Comparison of ENCODE assay signal across 20 cellular contexts in genomic region chr17:16937431-16937830, GRCh38. TPM values are rescaled to one million over a fixed set of nuclear protein-coding genes. Genes with fewer than 3 reads are reported as not detected.
"Had no signal": no experiment of that assay in that cellular context is flagged by ENCODE, and none has a peak within 500 bp of the region (broad histone marks: within the 10 kb centered on the region; RNA-seq: fewer than 3 reads in every experiment).

No MANE protein-coding gene starts in this region.

- H3K9me3 Mint-ChIP-seq: activated CD4-positive, alpha-beta T cell treated with anti-CD3 and anti-CD28 coated beads, Interleukin-2, amount 10 ng/mL, durations not matched to agents 24 days and 14 days; activated naive CD4-positive, alpha-beta T cell treated with anti-CD3 and anti-CD28 coated beads, Interleukin-2, amount 50 U/mL, for 24 hours; activated T-cell treated with anti-CD3 and anti-CD28 coated beads, Interleukin-2, amount 50 U/mL, for 24 hours; naive B cell; neural progenitor cell; T-helper 1 cell treated with Interleukin-12 subunit alpha and Interleukin-12 subunit beta and Interleukin-4 antibody, amounts not matched to agents 30 μg/mL and 1 μg/mL, for 36 hours had no signal

- H3K27ac ChIP-seq: adrenal gland, cardiac muscle cell, foreskin keratinocyte, neural progenitor cell, pancreas, skin epidermis, suprapubic skin, upper lobe of left lung had no signal

- H3K36me3 Mint-ChIP-seq: activated naive CD4-positive, alpha-beta T cell treated with anti-CD3 and anti-CD28 coated beads, Interleukin-2, amount 50 U/mL, for 24 hours; naive B cell; neural progenitor cell had no signal

- DNase-seq: activated CD4-positive, alpha-beta T cell treated with anti-CD3 and anti-CD28 coated beads, Interleukin-2, amount 10 ng/mL, durations not matched to agents 24 days and 14 days; activated T-cell treated with anti-CD3 and anti-CD28 coated beads, Interleukin-2, amount 50 U/mL, for 24 hours; cortex of kidney; effector CD8-positive, alpha-beta T cell; foreskin keratinocyte; glutamatergic neuron; naive B cell; stimulated activated CD4-positive, alpha-beta T cell treated with anti-CD3 and anti-CD28 coated beads, Interleukin-4, amount 100 ng/mL, for 24 hours; stimulated activated naive CD8-positive, alpha-beta T cell treated with anti-CD3 and anti-CD28 coated beads, Interleukin-15, Interleukin-2, amounts not matched to agents 100 U/mL and 50 U/mL, for 24 hours had no signal

- H3K4me3 Mint-ChIP-seq: activated CD4-positive, alpha-beta T cell treated with anti-CD3 and anti-CD28 coated beads, Interleukin-2, amount 10 ng/mL, durations not matched to agents 24 days and 14 days; activated naive CD4-positive, alpha-beta T cell treated with anti-CD3 and anti-CD28 coated beads, Interleukin-2, amount 50 U/mL, for 24 hours; activated T-cell treated with anti-CD3 and anti-CD28 coated beads, Interleukin-2, amount 50 U/mL, for 24 hours; naive B cell; neural progenitor cell; T-helper 1 cell treated with Interleukin-12 subunit alpha and Interleukin-12 subunit beta and Interleukin-4 antibody, amounts not matched to agents 30 μg/mL and 1 μg/mL, for 36 hours had no signal

- H3K9me3 ChIP-seq: adrenal gland, pancreas, suprapubic skin, upper lobe of left lung had no signal

- H3K4me1 ChIP-seq: adrenal gland, foreskin keratinocyte, neural progenitor cell, pancreas, suprapubic skin, upper lobe of left lung had no signal

- H3K4me1 Mint-ChIP-seq: activated CD4-positive, alpha-beta T cell treated with anti-CD3 and anti-CD28 coated beads, Interleukin-2, amount 10 ng/mL, durations not matched to agents 24 days and 14 days; activated naive CD4-positive, alpha-beta T cell treated with anti-CD3 and anti-CD28 coated beads, Interleukin-2, amount 50 U/mL, for 24 hours had no signal

- ATAC-seq: foreskin keratinocyte; pancreas; stimulated activated naive CD8-positive, alpha-beta T cell treated with anti-CD3 and anti-CD28 coated beads, Interleukin-15, Interleukin-2, amounts not matched to agents 100 U/mL and 50 U/mL, for 24 hours had no signal

- H3K36me3 ChIP-seq: adrenal gland, cardiac muscle cell, neural progenitor cell, pancreas, suprapubic skin, upper lobe of left lung had no signal

- H3K27me3 ChIP-seq: adrenal gland, cardiac muscle cell, neural progenitor cell, pancreas, upper lobe of left lung had no signal

- H3K27ac Mint-ChIP-seq: activated CD4-positive, alpha-beta T cell treated with anti-CD3 and anti-CD28 coated beads, Interleukin-2, amount 10 ng/mL, durations not matched to agents 24 days and 14 days; activated naive CD4-positive, alpha-beta T cell treated with anti-CD3 and anti-CD28 coated beads, Interleukin-2, amount 50 U/mL, for 24 hours; activated T-cell treated with anti-CD3 and anti-CD28 coated beads, Interleukin-2, amount 50 U/mL, for 24 hours; neural progenitor cell; T-helper 1 cell treated with Interleukin-12 subunit alpha and Interleukin-12 subunit beta and Interleukin-4 antibody, amounts not matched to agents 30 μg/mL and 1 μg/mL, for 36 hours had no signal

- H3K4me3 ChIP-seq: adrenal gland, cardiac muscle cell, neural progenitor cell, pancreas, skin epidermis, suprapubic skin, upper lobe of left lung had no signal

- H3K27me3 Mint-ChIP-seq: activated naive CD4-positive, alpha-beta T cell treated with anti-CD3 and anti-CD28 coated beads, Interleukin-2, amount 50 U/mL, for 24 hours; activated T-cell treated with anti-CD3 and anti-CD28 coated beads, Interleukin-2, amount 50 U/mL, for 24 hours; naive B cell had no signal

RNA-seq across cellular contexts. Expression of gene TNFRSF13B, which starts 34.5 kb away (rescaled TPM):
- total RNA-seq: activated CD4-positive, alpha-beta T cell treated with anti-CD3 and anti-CD28 coated beads, Interleukin-2, amount 10 ng/mL, durations not matched to agents 24 days and 14 days; adrenal gland; cardiac muscle cell; foreskin keratinocyte; lung microvascular endothelial cell; renal cortical epithelial cell had no signal
